ENCODE assay signal across 8 cellular contexts in genomic region chr4:146522098-146522861, GRCh38. TPM values are rescaled to one million over a fixed set of nuclear protein-coding genes. Genes with fewer than 3 reads are reported as not detected.
DNase-seq lines count a peak whose midpoint lies in the region; ATAC-seq and TF ChIP-seq lines count a peak whose summit lies in the region.

No MANE protein-coding gene starts in this region.

- DNase-seq in AG04449 (ENCODE audit: low read depth, low spot score) = no peak
- peak; percentile 47 for DNase-seq in NCI-H2196 (lab: John Stamatoyannopoulos, UW; ENCODE audit: unreplicated experiment)
- peak; percentile 75 for DNase-seq in activated B cell treated with CpG ODN at 0.5 μM for 24 hours
- peak; percentile 77 for DNase-seq in central memory CD4-positive, alpha-beta T cell
- DNase-seq in islet precursor cell = peak; percentile 85
- DNase-seq in stimulated activated CD4-positive, alpha-beta T cell treated with anti-CD3 and anti-CD28 coated beads, Interleukin-12 subunit alpha, Interleukin-12 subunit beta, amount 100 ng/mL, for 4 hours = peak; percentile 85

- CTCF ChIA-PET in AG04449 (lab: Yijun Ruan, JAX) (interaction anchor here (0.9 kb wide), 1 partner anchor 178 kb away, joined by 4 read pairs; no protein-coding TSS in a partner anchor), activated B cell treated with CpG ODN at 0.5 μM for 24 hours (lab: Charles Lee) (no interaction called here)

- peaks cover 21% of the 10 kb centered on the region for H3K4me1 Mint-ChIP-seq in activated B cell treated with CpG ODN at 0.5 μM for 24 hours

- intact Hi-C loops in activated B cell treated with CpG ODN at 0.5 μM for 24 hours (cut with micrococcal nuclease) = loop anchor here (2.0 to 10.0 kb wide), 7 partner anchors 61 to 1093 kb away; partner anchors contain the start of genes LSM6, TMEM184C and ZNF827

- H3K4me3 ChIP-seq in AG04449 (ENCODE audit: low read depth, low read length) = peak overlapping the region; percentile 91

- peak; percentile 37 for ATAC-seq in GM18858 (IDR thresholded peaks at IDR 0.05; ENCODE audit: unreplicated experiment)
- peak; percentile 73 for ATAC-seq in HG03066 (IDR thresholded peaks at IDR 0.05; ENCODE audit: low read depth, unreplicated experiment)
- peak; percentile 80 for ATAC-seq in activated B cell treated with CpG ODN at 0.5 μM for 24 hours (ENCODE audit: low read depth)

- no peak overlapping the region for H3K4me3 Mint-ChIP-seq in activated B cell treated with CpG ODN at 0.5 μM for 24 hours

- H3K36me3 Mint-ChIP-seq in activated B cell treated with CpG ODN at 0.5 μM for 24 hours (ENCODE audit: low read depth) = no peaks in the 10 kb centered on the region

- no peaks in the 10 kb centered on the region for H3K9me3 Mint-ChIP-seq in activated B cell treated with CpG ODN at 0.5 μM for 24 hours

- TF ChIP-seq CTCF in AG04449 (IDR thresholded peaks at IDR 0.05; ENCODE audit: insufficient read depth, low read length, missing control alignments) (no peak), activated B cell treated with CpG ODN at 0.5 μM for 24 hours (IDR thresholded peaks at IDR 0.05) (no peak)

- no peaks in the 10 kb centered on the region for H3K27me3 Mint-ChIP-seq in activated B cell treated with CpG ODN at 0.5 μM for 24 hours

- H3K27ac Mint-ChIP-seq in activated B cell treated with CpG ODN at 0.5 μM for 24 hours = no peak overlapping the region

- POLR2A ChIA-PET in AG04449 (lab: Yijun Ruan, JAX) (no interaction called here), activated B cell treated with CpG ODN at 0.5 μM for 24 hours (lab: Charles Lee) (no interaction called here)

RNA-seq across cellular contexts. Expression of gene SLC10A7, which starts 0.5 kb away (rescaled TPM):
- total RNA-seq in activated B cell treated with CpG ODN at 0.5 μM for 24 hours = 14.5 and 16.3 TPM in 2 replicates
